ENCODE assay signal across 8 cellular contexts in the genomic region with DNA sequence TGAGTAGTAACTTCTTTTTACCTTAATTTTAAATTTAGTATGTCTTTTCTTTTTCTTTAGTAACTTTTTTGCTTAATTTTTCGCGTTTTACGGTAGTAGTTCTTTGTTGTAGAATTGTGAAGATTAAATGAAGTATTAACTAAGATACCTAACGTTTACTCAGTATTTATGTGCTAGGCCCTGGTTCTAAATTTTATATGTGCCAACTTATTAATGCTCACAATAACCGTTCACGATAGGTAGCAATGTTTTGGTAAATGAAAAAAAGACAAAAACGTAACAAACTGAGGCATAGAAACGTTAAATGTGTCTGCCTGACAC. TPM values are rescaled to one million over a fixed set of nuclear protein-coding genes. Genes with fewer than 3 reads are reported as not detected.
DNase-seq lines count a peak whose midpoint lies in the region; ATAC-seq, FAIRE-seq and TF ChIP-seq lines count a peak whose summit lies in the region.

No MANE protein-coding gene starts in this region.

- DNase-seq in right atrium auricular region (ENCODE audit: low spot score) (no peak), Right ventricle myocardium superior (no peak), bronchial epithelial cell (ENCODE audit: low read depth) (no peak), GM20000 (ENCODE audit: low spot score) (no peak), KBM-7 (no peak)
- DNase-seq in stimulated activated CD4-positive, alpha-beta T cell treated with anti-CD3 and anti-CD28 coated beads, Interleukin-15, amount 100 ng/mL, for 24 hours, result no peak

- peak overlapping the region; percentile 86 to 91 for H3K27ac ChIP-seq in right atrium auricular region

- no peak for ATAC-seq in Right ventricle myocardium superior (ENCODE audit: poor library complexity)
- no peak for ATAC-seq in HG03457 (IDR thresholded peaks at IDR 0.05; ENCODE audit: unreplicated experiment)

- in situ Hi-C loops in KBM-7 (cut with MboI; ENCODE audit: low pct_unique_long_range_greater_than_20kb, low sequenced_read_pairs), result no loop called here

- intact Hi-C loops in Right ventricle myocardium superior (cut with DNase I), result no loop called here

- H3K9me3 ChIP-seq in right atrium auricular region (no peaks in the 10 kb centered on the region), mononuclear cell (ENCODE audit: low read depth, low read length) (no peaks in the 10 kb centered on the region)

- no peaks in the 10 kb centered on the region for H3K27me3 ChIP-seq in right atrium auricular region
- no peaks in the 10 kb centered on the region for H3K27me3 ChIP-seq in bronchial epithelial cell (ENCODE audit: control insufficient read depth, insufficient read depth, low read length)
- H3K27me3 ChIP-seq in mononuclear cell (ENCODE audit: insufficient read depth, low read length), result no peaks in the 10 kb centered on the region

- no peak for FAIRE-seq in bronchial epithelial cell (lab: Jason Lieb, UNC)

- H3K36me3 ChIP-seq in right atrium auricular region, result peaks cover 23% of the 10 kb centered on the region
- no peaks in the 10 kb centered on the region for H3K36me3 ChIP-seq in bronchial epithelial cell (ENCODE audit: control insufficient read depth, insufficient read depth, low read length)

- H3K4me3 ChIP-seq in right atrium auricular region (peak overlapping the region; percentile 89 to 90), bronchial epithelial cell (ENCODE audit: low read depth, low read length) (peak overlapping the region; percentile 84), mononuclear cell (ENCODE audit: low read length) (peak overlapping the region; percentile 77)

- peaks cover 0 to 20% of the 10 kb centered on the region in 2 donors for H3K4me1 ChIP-seq in right atrium auricular region
- H3K4me1 ChIP-seq in mononuclear cell (ENCODE audit: insufficient read depth, low read length), result peaks cover 7% of the 10 kb centered on the region

- TF ChIP-seq CTCF in right atrium auricular region (IDR thresholded peaks at IDR 0.05), result no peak
- TF ChIP-seq CTCF in bronchial epithelial cell (IDR thresholded peaks at IDR 0.05; ENCODE audit: insufficient read depth, low read length, severe bottlenecking), result no peak
- TF ChIP-seq CTCF in GM20000 (IDR thresholded peaks at IDR 0.05; ENCODE audit: extremely low read depth, missing control alignments), result no peak

RNA-seq across cellular contexts. Expression of a gene that starts 1.2 kb away (rescaled TPM):
- 100 to 1,000 TPM in 1 of 2 donors, 10 to 100 TPM in 1; 69.8 to 110 TPM for total RNA-seq in right atrium auricular region
- 73.0 TPM for total RNA-seq in Right ventricle myocardium superior
- total RNA-seq in bronchial epithelial cell, result 46.7 and 61.6 TPM in 2 replicates
- 44.8 TPM for total RNA-seq in mononuclear cell
